ENCODE assay signal across 1 cellular context in the genomic region with DNA sequence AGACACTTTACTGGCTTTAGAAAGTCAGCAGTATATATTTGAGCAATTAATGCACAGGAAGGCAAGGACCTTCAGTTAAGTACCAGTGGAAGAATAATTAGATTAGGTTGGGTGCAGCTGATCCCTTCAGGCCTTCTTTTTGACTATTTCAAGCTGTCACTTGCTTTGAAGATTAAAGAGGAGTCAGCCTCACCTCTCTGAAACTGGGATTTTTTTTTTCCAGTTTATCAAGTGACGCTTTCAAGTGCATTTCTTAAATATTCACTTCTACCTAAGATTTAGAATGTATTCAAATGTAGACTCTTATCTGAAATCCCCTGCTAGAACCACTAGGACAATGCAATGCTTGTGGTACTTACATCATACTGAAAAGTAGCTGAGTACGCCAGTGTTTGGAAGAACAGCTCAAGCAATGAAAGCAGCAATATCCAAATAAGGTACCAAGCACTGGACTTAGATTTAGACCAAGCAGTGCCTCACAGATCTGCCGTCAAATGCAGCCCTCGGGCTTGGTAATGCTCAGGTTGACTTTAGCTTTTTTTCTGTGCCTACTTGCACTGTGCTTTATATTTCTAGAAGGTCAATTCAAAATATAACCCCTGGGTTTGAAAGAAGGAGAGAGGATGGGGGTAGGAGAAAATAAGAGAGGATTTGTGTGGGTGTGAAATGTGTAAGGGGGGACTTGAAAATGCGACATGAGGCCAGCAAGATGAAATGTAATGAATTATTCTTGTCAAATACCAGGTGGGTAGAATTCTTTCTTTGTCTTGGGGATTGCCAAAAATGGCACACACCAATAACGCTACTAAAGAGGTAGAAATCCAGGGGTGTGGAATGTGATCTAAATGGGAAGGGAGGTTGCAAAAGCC.
TF ChIP-seq lines count a peak whose summit lies in the region.

No MANE protein-coding gene starts in this region.

TF ChIP-seq in HEK293, 187 proteins besides CTCF, POLR2A, EP300 and RAD21 (continued from another document):
- TF ChIP-seq, protein P1, sequence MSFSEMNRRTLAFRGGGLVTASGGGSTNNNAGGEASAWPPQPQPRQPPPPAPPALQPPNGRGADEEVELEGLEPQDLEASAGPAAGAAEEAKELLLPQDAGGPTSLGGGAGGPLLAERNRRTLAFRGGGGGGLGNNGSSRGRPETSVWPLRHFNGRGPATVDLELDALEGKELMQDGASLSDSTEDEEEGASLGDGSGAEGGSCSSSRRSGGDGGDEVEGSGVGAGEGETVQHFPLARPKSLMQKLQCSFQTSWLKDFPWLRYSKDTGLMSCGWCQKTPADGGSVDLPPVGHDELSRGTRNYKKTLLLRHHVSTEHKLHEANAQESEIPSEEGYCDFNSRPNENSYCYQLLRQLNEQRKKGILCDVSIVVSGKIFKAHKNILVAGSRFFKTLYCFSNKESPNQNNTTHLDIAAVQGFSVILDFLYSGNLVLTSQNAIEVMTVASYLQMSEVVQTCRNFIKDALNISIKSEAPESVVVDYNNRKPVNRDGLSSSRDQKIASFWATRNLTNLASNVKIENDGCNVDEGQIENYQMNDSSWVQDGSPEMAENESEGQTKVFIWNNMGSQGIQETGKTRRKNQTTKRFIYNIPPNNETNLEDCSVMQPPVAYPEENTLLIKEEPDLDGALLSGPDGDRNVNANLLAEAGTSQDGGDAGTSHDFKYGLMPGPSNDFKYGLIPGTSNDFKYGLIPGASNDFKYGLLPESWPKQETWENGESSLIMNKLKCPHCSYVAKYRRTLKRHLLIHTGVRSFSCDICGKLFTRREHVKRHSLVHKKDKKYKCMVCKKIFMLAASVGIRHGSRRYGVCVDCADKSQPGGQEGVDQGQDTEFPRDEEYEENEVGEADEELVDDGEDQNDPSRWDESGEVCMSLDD (tag by site-specific recombination; IDR thresholded peaks at IDR 0.05), result no peak
- TF ChIP-seq, protein P2, sequence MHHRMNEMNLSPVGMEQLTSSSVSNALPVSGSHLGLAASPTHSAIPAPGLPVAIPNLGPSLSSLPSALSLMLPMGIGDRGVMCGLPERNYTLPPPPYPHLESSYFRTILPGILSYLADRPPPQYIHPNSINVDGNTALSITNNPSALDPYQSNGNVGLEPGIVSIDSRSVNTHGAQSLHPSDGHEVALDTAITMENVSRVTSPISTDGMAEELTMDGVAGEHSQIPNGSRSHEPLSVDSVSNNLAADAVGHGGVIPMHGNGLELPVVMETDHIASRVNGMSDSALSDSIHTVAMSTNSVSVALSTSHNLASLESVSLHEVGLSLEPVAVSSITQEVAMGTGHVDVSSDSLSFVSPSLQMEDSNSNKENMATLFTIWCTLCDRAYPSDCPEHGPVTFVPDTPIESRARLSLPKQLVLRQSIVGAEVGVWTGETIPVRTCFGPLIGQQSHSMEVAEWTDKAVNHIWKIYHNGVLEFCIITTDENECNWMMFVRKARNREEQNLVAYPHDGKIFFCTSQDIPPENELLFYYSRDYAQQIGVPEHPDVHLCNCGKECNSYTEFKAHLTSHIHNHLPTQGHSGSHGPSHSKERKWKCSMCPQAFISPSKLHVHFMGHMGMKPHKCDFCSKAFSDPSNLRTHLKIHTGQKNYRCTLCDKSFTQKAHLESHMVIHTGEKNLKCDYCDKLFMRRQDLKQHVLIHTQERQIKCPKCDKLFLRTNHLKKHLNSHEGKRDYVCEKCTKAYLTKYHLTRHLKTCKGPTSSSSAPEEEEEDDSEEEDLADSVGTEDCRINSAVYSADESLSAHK (tag by site-specific recombination; IDR thresholded peaks at IDR 0.05), result peak; percentile 95
- TF ChIP-seq ZNF138 (tag by site-specific recombination; IDR thresholded peaks at IDR 0.05; ENCODE audit: borderline replicate concordance) (no peak), ZNF843 (tag by site-specific recombination; IDR thresholded peaks at IDR 0.05) (no peak), ZNF701 (tag by site-specific recombination; IDR thresholded peaks at IDR 0.05) (no peak), TCF7L2 (IDR thresholded peaks at IDR 0.05; ENCODE audit: borderline replicate concordance, low read depth, low read length) (peak; percentile 61; the same call in 1 of the 2 replicates), ZNF416 (tag by site-specific recombination; IDR thresholded peaks at IDR 0.05) (no peak), ZNF394 (tag by site-specific recombination; IDR thresholded peaks at IDR 0.05; ENCODE audit: borderline replicate concordance) (peak; percentile 27; the same call in 1 of the 2 replicates), HOXA7 (CRISPR knock-in tag; IDR thresholded peaks at IDR 0.05; ENCODE audit: borderline replicate concordance) (no peak), KLF10 (tag by site-specific recombination; IDR thresholded peaks at IDR 0.05) (no peak), ZXDB (tag by site-specific recombination; IDR thresholded peaks at IDR 0.05) (no peak), ZNF555 (tag by site-specific recombination; conservative IDR thresholded peaks at IDR 0.05) (no peak), ZNF214 (tag by site-specific recombination; IDR thresholded peaks at IDR 0.05; ENCODE audit: borderline replicate concordance) (no peak), ZNF16 (tag by site-specific recombination; IDR thresholded peaks at IDR 0.05; ENCODE audit: low read depth) (no peak), ZNF146 (tag by site-specific recombination; IDR thresholded peaks at IDR 0.05) (no peak), RBAK (tag by site-specific recombination; IDR thresholded peaks at IDR 0.05) (no peak), SCRT1 (tag by site-specific recombination; IDR thresholded peaks at IDR 0.05; ENCODE audit: borderline replicate concordance) (no peak), ZNF140 (tag by site-specific recombination; IDR thresholded peaks at IDR 0.05) (no peak), SCRT2 (tag by site-specific recombination; IDR thresholded peaks at IDR 0.05) (no peak), ZNF335 (tag by site-specific recombination; conservative IDR thresholded peaks at IDR 0.05) (no peak; the same call in none of the 2 replicates), ZNF433 (tag by site-specific recombination; IDR thresholded peaks at IDR 0.05; ENCODE audit: low read depth) (no peak), ZBTB17 (tag by site-specific recombination; IDR thresholded peaks at IDR 0.05) (0 out of 2 replicates have a peak, but pooled peaks have one; percentile 33), ZNF114 (tag by site-specific recombination; IDR thresholded peaks at IDR 0.05) (no peak)
- TF ChIP-seq, protein P3, sequence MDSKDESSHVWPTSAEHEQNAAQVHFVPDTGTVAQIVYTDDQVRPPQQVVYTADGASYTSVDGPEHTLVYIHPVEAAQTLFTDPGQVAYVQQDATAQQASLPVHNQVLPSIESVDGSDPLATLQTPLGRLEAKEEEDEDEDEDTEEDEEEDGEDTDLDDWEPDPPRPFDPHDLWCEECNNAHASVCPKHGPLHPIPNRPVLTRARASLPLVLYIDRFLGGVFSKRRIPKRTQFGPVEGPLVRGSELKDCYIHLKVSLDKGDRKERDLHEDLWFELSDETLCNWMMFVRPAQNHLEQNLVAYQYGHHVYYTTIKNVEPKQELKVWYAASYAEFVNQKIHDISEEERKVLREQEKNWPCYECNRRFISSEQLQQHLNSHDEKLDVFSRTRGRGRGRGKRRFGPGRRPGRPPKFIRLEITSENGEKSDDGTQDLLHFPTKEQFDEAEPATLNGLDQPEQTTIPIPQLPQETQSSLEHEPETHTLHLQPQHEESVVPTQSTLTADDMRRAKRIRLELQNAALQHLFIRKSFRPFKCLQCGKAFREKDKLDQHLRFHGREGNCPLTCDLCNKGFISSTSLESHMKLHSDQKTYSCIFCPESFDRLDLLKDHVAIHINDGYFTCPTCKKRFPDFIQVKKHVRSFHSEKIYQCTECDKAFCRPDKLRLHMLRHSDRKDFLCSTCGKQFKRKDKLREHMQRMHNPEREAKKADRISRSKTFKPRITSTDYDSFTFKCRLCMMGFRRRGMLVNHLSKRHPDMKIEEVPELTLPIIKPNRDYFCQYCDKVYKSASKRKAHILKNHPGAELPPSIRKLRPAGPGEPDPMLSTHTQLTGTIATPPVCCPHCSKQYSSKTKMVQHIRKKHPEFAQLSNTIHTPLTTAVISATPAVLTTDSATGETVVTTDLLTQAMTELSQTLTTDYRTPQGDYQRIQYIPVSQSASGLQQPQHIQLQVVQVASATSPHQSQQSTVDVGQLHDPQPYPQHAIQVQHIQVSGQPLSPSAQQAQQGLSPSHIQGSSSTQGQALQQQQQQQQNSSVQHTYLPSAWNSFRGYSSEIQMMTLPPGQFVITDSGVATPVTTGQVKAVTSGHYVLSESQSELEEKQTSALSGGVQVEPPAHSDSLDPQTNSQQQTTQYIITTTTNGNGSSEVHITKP (tag by site-specific recombination; IDR thresholded peaks at IDR 0.05), result peak; percentile 65
- TF ChIP-seq, protein P4, sequence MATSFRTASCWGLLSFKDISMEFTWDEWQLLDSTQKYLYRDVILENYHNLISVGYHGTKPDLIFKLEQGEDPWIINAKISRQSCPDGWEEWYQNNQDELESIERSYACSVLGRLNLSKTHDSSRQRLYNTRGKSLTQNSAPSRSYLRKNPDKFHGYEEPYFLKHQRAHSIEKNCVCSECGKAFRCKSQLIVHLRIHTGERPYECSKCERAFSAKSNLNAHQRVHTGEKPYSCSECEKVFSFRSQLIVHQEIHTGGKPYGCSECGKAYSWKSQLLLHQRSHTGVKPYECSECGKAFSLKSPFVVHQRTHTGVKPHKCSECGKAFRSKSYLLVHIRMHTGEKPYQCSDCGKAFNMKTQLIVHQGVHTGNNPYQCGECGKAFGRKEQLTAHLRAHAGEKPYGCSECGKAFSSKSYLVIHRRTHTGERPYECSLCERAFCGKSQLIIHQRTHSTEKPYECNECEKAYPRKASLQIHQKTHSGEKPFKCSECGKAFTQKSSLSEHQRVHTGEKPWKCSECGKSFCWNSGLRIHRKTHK (tag by site-specific recombination; IDR thresholded peaks at IDR 0.05), result no peak
- TF ChIP-seq, protein P5, sequence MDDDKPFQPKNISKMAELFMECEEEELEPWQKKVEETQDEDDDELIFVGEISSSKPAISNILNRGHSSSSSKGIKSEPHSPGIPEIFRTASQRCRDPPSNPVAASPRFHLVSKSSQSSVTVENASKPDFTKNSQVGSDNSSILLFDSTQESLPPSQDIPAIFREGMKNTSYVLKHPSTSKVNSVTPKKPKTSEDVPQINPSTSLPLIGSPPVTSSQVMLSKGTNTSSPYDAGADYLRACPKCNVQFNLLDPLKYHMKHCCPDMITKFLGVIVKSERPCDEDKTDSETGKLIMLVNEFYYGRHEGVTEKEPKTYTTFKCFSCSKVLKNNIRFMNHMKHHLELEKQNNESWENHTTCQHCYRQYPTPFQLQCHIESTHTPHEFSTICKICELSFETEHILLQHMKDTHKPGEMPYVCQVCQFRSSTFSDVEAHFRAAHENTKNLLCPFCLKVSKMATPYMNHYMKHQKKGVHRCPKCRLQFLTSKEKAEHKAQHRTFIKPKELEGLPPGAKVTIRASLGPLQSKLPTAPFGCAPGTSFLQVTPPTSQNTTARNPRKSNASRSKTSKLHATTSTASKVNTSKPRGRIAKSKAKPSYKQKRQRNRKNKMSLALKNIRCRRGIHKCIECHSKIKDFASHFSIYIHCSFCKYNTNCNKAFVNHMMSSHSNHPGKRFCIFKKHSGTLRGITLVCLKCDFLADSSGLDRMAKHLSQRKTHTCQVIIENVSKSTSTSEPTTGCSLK (tag by site-specific recombination; IDR thresholded peaks at IDR 0.05), result no peak
- TF ChIP-seq, protein P6, sequence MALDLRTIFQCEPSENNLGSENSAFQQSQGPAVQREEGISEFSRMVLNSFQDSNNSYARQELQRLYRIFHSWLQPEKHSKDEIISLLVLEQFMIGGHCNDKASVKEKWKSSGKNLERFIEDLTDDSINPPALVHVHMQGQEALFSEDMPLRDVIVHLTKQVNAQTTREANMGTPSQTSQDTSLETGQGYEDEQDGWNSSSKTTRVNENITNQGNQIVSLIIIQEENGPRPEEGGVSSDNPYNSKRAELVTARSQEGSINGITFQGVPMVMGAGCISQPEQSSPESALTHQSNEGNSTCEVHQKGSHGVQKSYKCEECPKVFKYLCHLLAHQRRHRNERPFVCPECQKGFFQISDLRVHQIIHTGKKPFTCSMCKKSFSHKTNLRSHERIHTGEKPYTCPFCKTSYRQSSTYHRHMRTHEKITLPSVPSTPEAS (tag by site-specific recombination; IDR thresholded peaks at IDR 0.05), result no peak
- TF ChIP-seq, protein P7, sequence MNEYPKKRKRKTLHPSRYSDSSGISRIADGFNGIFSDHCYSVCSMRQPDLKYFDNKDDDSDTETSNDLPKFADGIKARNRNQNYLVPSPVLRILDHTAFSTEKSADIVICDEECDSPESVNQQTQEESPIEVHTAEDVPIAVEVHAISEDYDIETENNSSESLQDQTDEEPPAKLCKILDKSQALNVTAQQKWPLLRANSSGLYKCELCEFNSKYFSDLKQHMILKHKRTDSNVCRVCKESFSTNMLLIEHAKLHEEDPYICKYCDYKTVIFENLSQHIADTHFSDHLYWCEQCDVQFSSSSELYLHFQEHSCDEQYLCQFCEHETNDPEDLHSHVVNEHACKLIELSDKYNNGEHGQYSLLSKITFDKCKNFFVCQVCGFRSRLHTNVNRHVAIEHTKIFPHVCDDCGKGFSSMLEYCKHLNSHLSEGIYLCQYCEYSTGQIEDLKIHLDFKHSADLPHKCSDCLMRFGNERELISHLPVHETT (tag by site-specific recombination; IDR thresholded peaks at IDR 0.05), result no peak
